In genomic region chr17:77373298-77374169, GRCh38 we compare ENCODE assay signal across 8 cellular contexts.
A peak's percentile ranks its signal among the peaks of the same experiment; 100 is the strongest.
DNase-seq lines count a peak whose midpoint lies in the region; ATAC-seq and TF ChIP-seq lines count a peak whose summit lies in the region.

No MANE protein-coding gene starts in this region.

- H3K27me3 ChIP-seq in mesenchymal stem cell (ENCODE audit: control insufficient read depth in 1 of 2, insufficient read depth in 1 of 2, low read length in 2 of 2) (no peaks in the 10 kb centered on the region), upper lobe of right lung (no peaks in the 10 kb centered on the region), PC-9 (ENCODE audit: insufficient read depth, low read depth) (no peaks in the 10 kb centered on the region)

- POLR2A ChIA-PET in PC-9 (lab: Charles Lee; ENCODE audit: unreplicated experiment): no interaction called here

- H2BK15ac ChIP-seq in mesenchymal stem cell (ENCODE audit: low read depth, poor library complexity, severe bottlenecking): peak overlapping the region; percentile 83

- under 1% methylated on average over 84 of the region's 90 CpGs for WGBS in mesenchymal stem cell

- H3F3A ChIP-seq in PC-9 (ENCODE audit: insufficient read depth, low read depth): no peaks in the 10 kb centered on the region

- H3K18ac ChIP-seq in mesenchymal stem cell (ENCODE audit: low read depth in 1 of 2, low read length in 2 of 2): peak overlapping the region; percentile 71 to 91

- H3K4me1 ChIP-seq in mesenchymal stem cell (ENCODE audit: control insufficient read depth, insufficient read depth, low read depth, low read length): peaks cover 63% of the 10 kb centered on the region
- H3K4me1 ChIP-seq in upper lobe of right lung: peaks cover 74% of the 10 kb centered on the region
- no peaks in the 10 kb centered on the region for H3K4me1 ChIP-seq in PC-9 (replicated peaks; ENCODE audit: insufficient read depth)

- H2BK120ac ChIP-seq in mesenchymal stem cell (ENCODE audit: low read depth, low read length): peak overlapping the region; percentile 87

- peak overlapping the region; percentile 89 for H3K4me2 ChIP-seq in mesenchymal stem cell (ENCODE audit: low read length, poor library complexity, severe bottlenecking)
- no peak overlapping the region for H3K4me2 ChIP-seq in PC-9

- H2AK5ac ChIP-seq in mesenchymal stem cell (ENCODE audit: low read length, severe bottlenecking): no peak overlapping the region

- H2AFZ ChIP-seq in mesenchymal stem cell (ENCODE audit: low read depth, low read length) (no peak overlapping the region), PC-9 (no peak overlapping the region)

- no TSS peak for BruUV-seq in PC-9 (replicated peaks; lab: Mats Ljungman, UMichigan)

- peak overlapping the region in 1 of 2 experiments; percentile 80 for H3K14ac ChIP-seq in mesenchymal stem cell (ENCODE audit: low read length in 2 of 2)

- H3K9ac ChIP-seq in SK-N-MC (ENCODE audit: insufficient read length) (peak overlapping the region; percentile 83), mesenchymal stem cell (ENCODE audit: low read length) (peak overlapping the region; percentile 96)

- intact Hi-C loops in upper lobe of right lung (cut with DNase I): no loop called here
- intact Hi-C loops in PC-9 (cut with micrococcal nuclease; ENCODE audit: unreplicated experiment): no loop called here

- peak overlapping the region; percentile 50 for H2BK5ac ChIP-seq in mesenchymal stem cell (ENCODE audit: low read depth, low read length, poor library complexity, severe bottlenecking)

- peak overlapping the region; percentile 76 to 98 for H3K4ac ChIP-seq in mesenchymal stem cell (ENCODE audit: low read depth in 1 of 2, low read length in 2 of 2)

- peaks cover 16% of the 10 kb centered on the region for H3K79me1 ChIP-seq in mesenchymal stem cell (replicated peaks; ENCODE audit: low read length, poor library complexity, severe bottlenecking)

- TF ChIP-seq CTCF in AG10803 (conservative IDR thresholded peaks at IDR 0.05; ENCODE audit: low read length) (no peak), coronary artery (IDR thresholded peaks at IDR 0.05) (no peak), upper lobe of right lung (IDR thresholded peaks at IDR 0.05) (no peak), PC-9 (conservative IDR thresholded peaks at IDR 0.05) (no peak)

- H2BK12ac ChIP-seq in mesenchymal stem cell (ENCODE audit: low read length in 2 of 2): peak overlapping the region; percentile 52 to 70

- H3K9me3 ChIP-seq in SK-N-MC (ENCODE audit: low read depth, low read length) (no peaks in the 10 kb centered on the region), mesenchymal stem cell (ENCODE audit: control insufficient read depth, low read length) (no peaks in the 10 kb centered on the region), upper lobe of right lung (no peaks in the 10 kb centered on the region), PC-9 (ENCODE audit: insufficient read depth, low read depth) (no peaks in the 10 kb centered on the region)

- DNase-seq in AG10803 (ENCODE audit: low read depth): no peak
- no peak for DNase-seq in SK-N-MC (ENCODE audit: low read depth, low spot score)
- no peak for DNase-seq in coronary artery (ENCODE audit: low spot score)
- DNase-seq in mesenchymal stem cell: peak; percentile 73
- peak; percentile 79 for DNase-seq in upper lobe of right lung
- DNase-seq in NCI-H2029 (lab: John Stamatoyannopoulos, UW): no peak
- no peak for DNase-seq in PC-9

- H3K4me3 ChIP-seq in AG10803 (ENCODE audit: low read length) (peak overlapping the region; percentile 88), SK-N-MC (peak overlapping the region; percentile 82), coronary artery (peak overlapping the region; percentile 97), mesenchymal stem cell (ENCODE audit: insufficient read depth in 1 of 2, low read depth in 1 of 2, low read length in 2 of 2) (peak overlapping the region; percentile 82 to 93), upper lobe of right lung (peak overlapping the region; percentile 87), PC-9 (no peak overlapping the region)

- peak overlapping the region; percentile 60 for H3K27ac ChIP-seq in SK-N-MC
- H3K27ac ChIP-seq in coronary artery: peak overlapping the region; percentile 97 to 98
- H3K27ac ChIP-seq in mesenchymal stem cell (ENCODE audit: low read length, poor library complexity, severe bottlenecking): peak overlapping the region; percentile 86
- peak overlapping the region; percentile 91 for H3K27ac ChIP-seq in upper lobe of right lung
- H3K27ac ChIP-seq in PC-9: no peak overlapping the region

- peak; percentile 21 for ATAC-seq in GM19035 (IDR thresholded peaks at IDR 0.05; ENCODE audit: unreplicated experiment)
- peak; percentile 3 for ATAC-seq in upper lobe of right lung

- H3K9me2 ChIP-seq in PC-9 (ENCODE audit: insufficient read depth): no peaks in the 10 kb centered on the region

- CTCF ChIA-PET in PC-9 (lab: Charles Lee): no interaction called here

- peak overlapping the region; percentile 64 to 81 for H3K23ac ChIP-seq in mesenchymal stem cell (ENCODE audit: low read length in 2 of 2)

- H3K36me3 ChIP-seq in SK-N-MC (ENCODE audit: insufficient read depth, low read length): no peaks in the 10 kb centered on the region
- peaks cover 0 to 25% of the 10 kb centered on the region in 2 experiments for H3K36me3 ChIP-seq in mesenchymal stem cell (ENCODE audit: control insufficient read depth in 1 of 2, insufficient read depth in 2 of 2, low read depth in 1 of 2, low read length in 2 of 2)
- H3K36me3 ChIP-seq in upper lobe of right lung: no peaks in the 10 kb centered on the region
- H3K36me3 ChIP-seq in PC-9 (ENCODE audit: low read depth): no peaks in the 10 kb centered on the region

- peak overlapping the region; percentile 88 for H4K8ac ChIP-seq in mesenchymal stem cell (ENCODE audit: low read length)

- H4K20me1 ChIP-seq in PC-9 (ENCODE audit: insufficient read depth): peaks cover 49% of the 10 kb centered on the region

- peak overlapping the region; percentile 62 for H4K91ac ChIP-seq in mesenchymal stem cell (ENCODE audit: low read length)

- 0 out of 2 replicates have a peak, but pooled peaks cover 21% of the 10 kb centered on the region for H3K79me2 ChIP-seq in PC-9 (ENCODE audit: low read depth)

Comparison
In these comparisons a context has a peak if more than half of its experiments do, and no peak if none do; other contexts are left out.
1. DNase-seq: peak in mesenchymal stem cell (single experiment) and upper lobe of right lung (single experiment); none in AG10803 (single experiment), SK-N-MC (single experiment), coronary artery (single experiment), NCI-H2029 (single experiment) and PC-9 (0 of 2).